ENCODE assay signal across 14 cellular contexts in the genomic region with DNA sequence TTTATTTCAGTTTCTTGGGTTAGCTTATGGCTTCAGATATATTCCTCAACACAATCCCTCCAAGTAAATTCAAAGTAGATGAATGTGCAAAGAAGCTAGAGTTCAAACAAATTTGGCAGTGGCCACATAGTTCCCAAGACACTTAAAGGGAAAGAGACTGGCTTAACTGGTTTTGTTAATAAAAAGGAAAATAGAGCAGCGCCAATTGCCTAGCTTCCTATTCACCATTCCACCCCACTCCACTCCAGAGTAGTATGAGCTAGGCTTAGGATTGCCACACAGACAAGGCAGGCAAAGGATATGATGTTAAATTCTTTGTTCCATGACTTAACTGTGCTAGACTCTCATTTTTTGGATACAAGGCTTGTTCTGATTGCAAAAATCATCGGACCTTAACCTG. TPM values are rescaled to one million over a fixed set of nuclear protein-coding genes. Genes with fewer than 3 reads are reported as not detected.
A peak's percentile ranks its signal among the peaks of the same experiment; 100 is the strongest.
DNase-seq lines count a peak whose midpoint lies in the region; FAIRE-seq and TF ChIP-seq lines count a peak whose summit lies in the region.
"Had no signal": no experiment of that assay in that cellular context is flagged by ENCODE, and none has a peak within 500 bp of the region (broad histone marks: within the 10 kb centered on the region; RNA-seq: fewer than 3 reads in every experiment).

No MANE protein-coding gene starts in this region.

- H3K4me2 ChIP-seq in BLaER1 treated with 17β-estradiol and CSF1 and Interleukin-3, amounts not matched to agents 10 nM and 100 nM: peak overlapping the region in 9 of 11 experiments; percentile 36 to 51 (median 50); a peak in 14 of 22 replicates

- POLR2A ChIA-PET in A673 (lab: Charles Lee; ENCODE audit: low non-redundant PET): no interaction called here

- H3K4me1 ChIP-seq in A673 (ENCODE audit: insufficient read depth, low read length, poor library complexity, severe bottlenecking): no peaks in the 10 kb centered on the region
- peaks cover 10 to 21% (median 19%) of the 10 kb centered on the region in 10 experiments for H3K4me1 ChIP-seq in BLaER1 treated with 17β-estradiol and CSF1 and Interleukin-3, amounts not matched to agents 10 nM and 100 nM

- peaks cover 10% of the 10 kb centered on the region for H3K36me3 ChIP-seq in A673 (ENCODE audit: insufficient read depth, low read length, poor library complexity, severe bottlenecking)
- peaks cover 0 to 55% (median 46%) of the 10 kb centered on the region in 11 experiments; a peak in 19 of 22 replicates for H3K36me3 ChIP-seq in BLaER1 treated with 17β-estradiol and CSF1 and Interleukin-3, amounts not matched to agents 10 nM and 100 nM
- H3K36me3 ChIP-seq in bronchial epithelial cell (ENCODE audit: control insufficient read depth, insufficient read depth, low read length): no peaks in the 10 kb centered on the region
- H3K36me3 ChIP-seq: breast epithelium, transverse colon had no signal

- H3K9ac ChIP-seq in BLaER1 treated with 17β-estradiol and CSF1 and Interleukin-3, amounts not matched to agents 10 nM and 100 nM: no peak overlapping the region

- H4K20me1 ChIP-seq in BLaER1 treated with 17β-estradiol and CSF1 and Interleukin-3, amounts not matched to agents 10 nM and 100 nM: peaks cover 0 to 49% (median 28%) of the 10 kb centered on the region in 11 experiments; a peak in 10 of 22 replicates

- no peak for DNase-seq in A673 (ENCODE audit: low spot score)
- peak; percentile 66 for DNase-seq in NCI-H2029 treated with DMSO at 0.1 percent for 48 hours (lab: John Stamatoyannopoulos, UW)
- DNase-seq in bronchial epithelial cell (ENCODE audit: low read depth): peak; percentile 20
- no peak for DNase-seq in stimulated activated naive CD4-positive, alpha-beta T cell (lab: John Stamatoyannopoulos, UW)
- no peak for DNase-seq in UCSD-AML1 (lab: John Stamatoyannopoulos, UW; ENCODE audit: unreplicated experiment)
- no peak for DNase-seq in effector CD4-positive, alpha-beta T cell
- DNase-seq: activated CD4-positive, alpha-beta T cell treated with anti-CD3 and anti-CD28 coated beads, Interleukin-2, amount 10 ng/mL, durations not matched to agents 24 days and 14 days; activated CD8-positive, alpha-beta memory T cell treated with anti-CD3 and anti-CD28 coated beads, Interleukin-2, amount 10 ng/mL, durations not matched to agents 7 days and 5 days; head of caudate nucleus; NCI-H446; stimulated activated naive CD4-positive, alpha-beta T cell treated with Interleukin-2 at 50 U/mL for 16 hours; transverse colon had no signal

- intact Hi-C loops in A673 (cut with micrococcal nuclease; ENCODE audit: unreplicated experiment): no loop called here

- TSS peak; percentile 2 for BruUV-seq in A673 (replicated peaks; lab: Mats Ljungman, UMichigan)

- no peak overlapping the region for H3K4me3 ChIP-seq in A673 (ENCODE audit: low read depth, low read length, poor library complexity, severe bottlenecking)
- peak overlapping the region in 1 of 10 experiments; percentile 1; a peak in 2 of 20 replicates for H3K4me3 ChIP-seq in BLaER1 treated with 17β-estradiol and CSF1 and Interleukin-3, amounts not matched to agents 10 nM and 100 nM
- no peak overlapping the region for H3K4me3 ChIP-seq in bronchial epithelial cell (ENCODE audit: low read depth, low read length)
- H3K4me3 ChIP-seq: breast epithelium, transverse colon had no signal

- CTCF ChIA-PET in A673 (lab: Charles Lee): interaction anchor here (0.5 kb wide), 1 partner anchor 455 kb away, joined by 4 read pairs; no protein-coding TSS in a partner anchor

- TF ChIP-seq CTCF in A673 (conservative IDR thresholded peaks at IDR 0.05; ENCODE audit: low read depth, low read length) (no peak), bronchial epithelial cell (IDR thresholded peaks at IDR 0.05; ENCODE audit: insufficient read depth, low read length, severe bottlenecking) (no peak)

- no peaks in the 10 kb centered on the region for H3K27me3 ChIP-seq in A673 (replicated peaks; ENCODE audit: insufficient read depth, low read depth, low read length, poor library complexity)
- H3K27me3 ChIP-seq in BLaER1 treated with 17β-estradiol and CSF1 and Interleukin-3, amounts not matched to agents 10 nM and 100 nM: no peaks in the 10 kb centered on the region
- H3K27me3 ChIP-seq in bronchial epithelial cell (ENCODE audit: control insufficient read depth, insufficient read depth, low read length): no peaks in the 10 kb centered on the region
- H3K27me3 ChIP-seq: breast epithelium, transverse colon had no signal

- H3K27ac ChIP-seq in A673 (ENCODE audit: low read depth, low read length, poor library complexity, severe bottlenecking): no peak overlapping the region
- no peak overlapping the region for H3K27ac ChIP-seq in BLaER1 treated with 17β-estradiol and CSF1 and Interleukin-3, amounts not matched to agents 10 nM and 100 nM
- H3K27ac ChIP-seq: breast epithelium, transverse colon had no signal

- H3K9me3 ChIP-seq in A673 (ENCODE audit: low read depth, low read length, poor library complexity, severe bottlenecking): no peaks in the 10 kb centered on the region
- no peaks in the 10 kb centered on the region; a peak in 1 of 22 replicates for H3K9me3 ChIP-seq in BLaER1 treated with 17β-estradiol and CSF1 and Interleukin-3, amounts not matched to agents 10 nM and 100 nM (replicated peaks in 1 of 11)
- H3K9me3 ChIP-seq: breast epithelium, transverse colon had no signal

- FAIRE-seq in bronchial epithelial cell (lab: Jason Lieb, UNC): no peak

RNA-seq across cellular contexts. Expression of a gene that starts 2.0 kb away (rescaled TPM):
- 28.2 and 28.5 TPM in 2 replicates for total RNA-seq in A673 (2021)
- 0.26 TPM in 2 replicates for total RNA-seq in bronchial epithelial cell

Comparison
In these comparisons a context has a peak if more than half of its experiments do, and no peak if none do; other contexts are left out.
1. DNase-seq: peak in NCI-H2029 treated with DMSO at 0.1 percent for 48 hours (single experiment) and bronchial epithelial cell (single experiment); none in A673 (single experiment), stimulated activated naive CD4-positive, alpha-beta T cell (0 of 6), UCSD-AML1 (single experiment) and effector CD4-positive, alpha-beta T cell (single experiment).
2. RNA of a gene that starts 2.0 kb away (total RNA-seq): 28.2 to 28.5 TPM in A673; 0.26 TPM in bronchial epithelial cell; every median in the first group is over 10 times any median in the second.